In the genomic region with DNA sequence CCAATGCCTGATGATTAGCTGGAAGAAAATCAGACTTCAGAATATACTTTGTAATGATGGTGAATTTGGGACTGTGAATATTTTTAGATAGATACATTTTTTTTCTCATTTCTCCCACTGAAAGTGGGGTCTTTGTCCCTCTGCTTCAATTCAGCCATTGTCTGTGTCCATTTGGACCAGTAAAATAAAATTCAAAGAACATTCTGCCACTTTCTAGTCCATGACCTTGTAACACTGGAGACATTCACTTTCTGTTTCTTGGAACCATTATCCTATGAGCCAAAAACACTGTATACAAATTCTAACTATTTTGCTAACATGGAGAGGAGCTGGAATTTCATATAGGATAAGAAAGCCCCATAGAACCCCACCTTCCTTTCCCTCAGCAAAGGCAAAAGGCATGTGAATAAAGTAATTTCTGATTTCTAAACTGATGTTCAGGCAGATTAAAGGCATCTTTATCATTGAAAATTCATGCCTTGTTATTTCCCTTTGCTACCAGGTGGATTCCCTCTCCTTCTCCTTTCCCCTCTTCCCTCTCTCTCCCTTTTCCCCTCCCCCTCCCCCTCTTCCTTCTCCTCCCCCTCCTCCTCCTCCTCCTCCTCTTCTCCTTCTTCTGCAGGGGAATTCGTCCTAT, we compare ENCODE assay signal across 13 cellular contexts.
DNase-seq lines count a peak whose midpoint lies in the region; ATAC-seq and TF ChIP-seq lines count a peak whose summit lies in the region.
"Had no signal": no experiment of that assay in that cellular context is flagged by ENCODE, and none has a peak within 500 bp of the region (broad histone marks: within the 10 kb centered on the region; RNA-seq: fewer than 3 reads in every experiment).

No MANE protein-coding gene starts in this region.

- TF ChIP-seq CTCF in neural crest cell (conservative IDR thresholded peaks at IDR 0.05) = no peak

- peak; percentile 38 for DNase-seq in globus pallidus (ENCODE audit: low spot score)
- no peak for DNase-seq in neural crest cell (ENCODE audit: low read depth, low spot score)
- no peak for DNase-seq in NCI-H1436 treated with DMSO at 0.1 percent for 48 hours (lab: John Stamatoyannopoulos, UW)
- DNase-seq in NCI-H1930 (lab: John Stamatoyannopoulos, UW) = no peak
- DNase-seq in NCI-H526 (lab: John Stamatoyannopoulos, UW) = no peak
- DNase-seq: Calu3, DMS 273 treated with DMSO at 0.1 percent for 48 hours, H9, IMR-90 had no signal

- peak overlapping the region; percentile 62 for H3K27ac ChIP-seq in cingulate gyrus (ENCODE audit: low read depth, low read length)
- H3K27ac ChIP-seq: A549, BLaER1 had no signal

- peak overlapping the region; percentile 57 for H3K27ac Mint-ChIP-seq in neural crest cell (ENCODE audit: unreplicated experiment)
- H3K27ac Mint-ChIP-seq: H9 had no signal

- ATAC-seq in GM21723 (IDR thresholded peaks at IDR 0.05; ENCODE audit: unreplicated experiment) = no peak
- ATAC-seq: A549 had no signal

- H3K4me1 Mint-ChIP-seq in neural crest cell = peaks cover 22% of the 10 kb centered on the region
- H3K4me1 Mint-ChIP-seq: H9 had no signal

- H3K4me3 Mint-ChIP-seq in neural crest cell = peak overlapping the region; percentile 13
- H3K4me3 Mint-ChIP-seq: H9 had no signal

- H3K9me3 Mint-ChIP-seq in neural crest cell = no peaks in the 10 kb centered on the region
- H3K9me3 Mint-ChIP-seq: H9 had no signal

- no peaks in the 10 kb centered on the region for H3K36me3 Mint-ChIP-seq in neural crest cell (ENCODE audit: low read depth)

- no peaks in the 10 kb centered on the region for H3K27me3 Mint-ChIP-seq in neural crest cell (ENCODE audit: low read depth)
